9 cellular contexts compared by ENCODE assay signal in genomic region chr15:74696808-74697207, GRCh38. TPM values are rescaled to one million over a fixed set of nuclear protein-coding genes. Genes with fewer than 3 reads are reported as not detected.
A peak's percentile ranks its signal among the peaks of the same experiment; 100 is the strongest.
DNase-seq lines count a peak whose midpoint lies in the region; ATAC-seq and TF ChIP-seq lines count a peak whose summit lies in the region.
"Had no signal": no experiment of that assay in that cellular context is flagged by ENCODE, and none has a peak within 500 bp of the region (broad histone marks: within the 10 kb centered on the region; RNA-seq: fewer than 3 reads in every experiment).

No MANE protein-coding gene starts in this region.

- no peaks in the 10 kb centered on the region for H3K9me3 Mint-ChIP-seq in activated T-cell treated with anti-CD3 and anti-CD28 coated beads, Interleukin-2, amount 50 U/mL, for 4 hours

- H3K27me3 ChIP-seq in WERI-Rb-1 (ENCODE audit: insufficient read depth, low read depth, severe bottlenecking) = peaks cover 20% of the 10 kb centered on the region
- peaks cover 4% of the 10 kb centered on the region for H3K27me3 ChIP-seq in iPS-18a (ENCODE audit: control insufficient read depth, insufficient read depth, low read length)
- H3K27me3 ChIP-seq in stomach smooth muscle (ENCODE audit: control insufficient read depth in 1 of 2, insufficient read depth in 2 of 2, low read length in 2 of 2) = peaks cover 0 to 2% of the 10 kb centered on the region in 2 donors
- no peaks in the 10 kb centered on the region for H3K27me3 ChIP-seq in adrenal gland

- WGBS in adrenal gland, 4 donors = 44 to 69% (median 52%) methylated on average over 2 of the region's 2 CpGs

- no peak for TF ChIP-seq POLR2A in adrenal gland (IDR thresholded peaks at IDR 0.05)

- DNase-seq in activated T-cell treated with anti-CD3 and anti-CD28 coated beads, Interleukin-2, amount 50 U/mL, for 4 hours = no peak
- DNase-seq in activated T-cell treated with anti-CD3 and anti-CD28 coated beads for 4 hours = no peak
- no peak for DNase-seq in WERI-Rb-1
- DNase-seq in UCSD-AML1 (lab: John Stamatoyannopoulos, UW; ENCODE audit: unreplicated experiment) = no peak
- DNase-seq in adrenal gland = no peak
- DNase-seq in stimulated activated CD4-positive, alpha-beta T cell treated with anti-CD3 and anti-CD28 coated beads, Interleukin-2, amount 100 ng/mL, for 48 hours = no peak
- DNase-seq: activated effector memory CD4-positive, alpha-beta T cell treated with anti-CD3 and anti-CD28 coated beads, Interleukin-2, amount 50 U/mL, for 16 hours had no signal

- H3K9me3 ChIP-seq in WERI-Rb-1 (ENCODE audit: severe bottlenecking) (no peaks in the 10 kb centered on the region), iPS-18a (ENCODE audit: control insufficient read depth, low read depth, low read length) (no peaks in the 10 kb centered on the region), stomach smooth muscle (ENCODE audit: control insufficient read depth in 2 of 2, low read length in 2 of 2) (no peaks in the 10 kb centered on the region), adrenal gland (replicated peaks in 1 of 3) (no peaks in the 10 kb centered on the region)

- H3K36me3 ChIP-seq in WERI-Rb-1 = peaks cover 4% of the 10 kb centered on the region
- no peaks in the 10 kb centered on the region for H3K36me3 ChIP-seq in iPS-18a (ENCODE audit: control insufficient read depth, low read depth, low read length)
- H3K36me3 ChIP-seq in stomach smooth muscle (ENCODE audit: control insufficient read depth in 2 of 2, insufficient read depth in 2 of 2, low read length in 2 of 2) = no peaks in the 10 kb centered on the region
- H3K36me3 ChIP-seq in adrenal gland (replicated peaks in 1 of 2) = no peaks in the 10 kb centered on the region

- intact Hi-C loops in adrenal gland (cut with DNase I) = no loop called here

- H3K4me1 ChIP-seq in iPS-18a (ENCODE audit: control insufficient read depth, low read depth, low read length) (peaks cover 10% of the 10 kb centered on the region), stomach smooth muscle (ENCODE audit: control insufficient read depth, insufficient read depth, low read length) (peaks cover 21% of the 10 kb centered on the region), adrenal gland (replicated peaks in 1 of 2) (peaks cover 0 to 23% of the 10 kb centered on the region in 2 donors)

- no peak overlapping the region for H3K9ac ChIP-seq in iPS-18a (ENCODE audit: low read length)
- H3K9ac ChIP-seq in stomach smooth muscle (ENCODE audit: low read length in 2 of 2) = no peak overlapping the region

- peak overlapping the region; percentile 86 for H3K4me3 ChIP-seq in WERI-Rb-1 (ENCODE audit: low read depth, low read length)
- peak overlapping the region; percentile 97 for H3K4me3 ChIP-seq in iPS-18a (ENCODE audit: low read length)
- H3K4me3 ChIP-seq in stomach smooth muscle (ENCODE audit: low read length in 2 of 2) = peak overlapping the region; percentile 94 to 98
- peak overlapping the region in 1 of 4 donors; percentile 81 for H3K4me3 ChIP-seq in adrenal gland

- peaks cover 34% of the 10 kb centered on the region for H3K4me1 Mint-ChIP-seq in activated T-cell treated with anti-CD3 and anti-CD28 coated beads, Interleukin-2, amount 50 U/mL, for 4 hours (ENCODE audit: low read depth)

- ATAC-seq in activated T-cell treated with anti-CD3 and anti-CD28 coated beads, Interleukin-2, amount 50 U/mL, for 4 hours = no peak

- H3K27me3 Mint-ChIP-seq in activated T-cell treated with anti-CD3 and anti-CD28 coated beads, Interleukin-2, amount 50 U/mL, for 4 hours (ENCODE audit: low read depth) = peaks cover 6% of the 10 kb centered on the region

- H3K36me3 Mint-ChIP-seq in activated T-cell treated with anti-CD3 and anti-CD28 coated beads, Interleukin-2, amount 50 U/mL, for 4 hours (ENCODE audit: insufficient read depth) = peaks cover 2% of the 10 kb centered on the region

- TF ChIP-seq CTCF in WERI-Rb-1 (IDR thresholded peaks at IDR 0.05; ENCODE audit: low read depth, low read length) (no peak), adrenal gland (IDR thresholded peaks at IDR 0.05) (no peak)

- peak overlapping the region; percentile 100 for H3K4me3 Mint-ChIP-seq in activated T-cell treated with anti-CD3 and anti-CD28 coated beads, Interleukin-2, amount 50 U/mL, for 4 hours

- H3K27ac ChIP-seq in WERI-Rb-1 (no peak overlapping the region), iPS-18a (ENCODE audit: low read length) (no peak overlapping the region), stomach smooth muscle (ENCODE audit: low read length) (no peak overlapping the region), adrenal gland (no peak overlapping the region)

RNA-seq across cellular contexts. Expression of gene EDC3, which starts 1.0 kb away (rescaled TPM):
- 10 to 100 TPM; 52.2 to 57.1 (median 56.6) TPM for total RNA-seq in activated T-cell treated with anti-CD3 and anti-CD28 coated beads, Interleukin-2, amount 50 U/mL, for 4 hours
- total RNA-seq in adrenal gland = 10 to 100 TPM in 4 of 8 donors, 1 to 10 TPM in 4; 3.9 to 25.3 (median 13.9) TPM
- 10 to 100 TPM; 13.6 to 18.9 (median 18.6) TPM for polyA plus RNA-seq in adrenal gland

RNA-seq across cellular contexts. Expression of gene CYP1A1, which starts 28.5 kb away (rescaled TPM):
- under 1 TPM; 0.60 to 0.90 (median 0.76) TPM for total RNA-seq in activated T-cell treated with anti-CD3 and anti-CD28 coated beads, Interleukin-2, amount 50 U/mL, for 4 hours
- total RNA-seq in adrenal gland = under 1 TPM in 1 of 8 donors, not detected in 7; 0.96 TPM
- 1 to 10 TPM in 1 of 3 donors, not detected in 2; 2.2 TPM for polyA plus RNA-seq in adrenal gland

RNA-seq across cellular contexts. Expression of gene CYP1A2, which starts 51.8 kb away (rescaled TPM):
- total RNA-seq in activated T-cell treated with anti-CD3 and anti-CD28 coated beads, Interleukin-2, amount 50 U/mL, for 4 hours = under 1 TPM in 1 of 3 donors, not detected in 2; 0.08 TPM
- total RNA-seq in adrenal gland = not detected
- polyA plus RNA-seq in adrenal gland = not detected
